In the genomic region with DNA sequence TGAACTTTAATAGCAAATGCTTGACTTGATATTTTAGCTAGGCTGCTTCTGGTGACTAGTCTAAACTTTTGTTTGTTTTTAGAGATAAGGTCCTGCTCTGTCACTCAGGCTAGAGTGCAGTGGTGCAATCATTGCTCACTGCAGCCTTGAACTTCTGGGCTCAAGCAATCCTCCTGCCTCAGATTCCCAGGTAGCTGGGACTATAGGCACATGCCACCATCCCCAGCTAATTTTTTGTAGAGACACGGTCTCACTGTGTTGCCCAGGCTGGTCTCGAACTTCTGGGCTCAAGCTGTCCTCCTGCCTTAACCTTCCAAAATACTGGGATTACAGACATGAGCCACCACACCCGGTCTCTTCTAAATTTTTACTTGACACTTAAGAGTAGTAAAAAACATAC, we compare ENCODE assay signal across 1 cellular context.
TF ChIP-seq lines count a peak whose summit lies in the region.

No MANE protein-coding gene starts in this region.

TF ChIP-seq in HepG2, 621 proteins besides CTCF, POLR2A, EP300 and RAD21 (continued from another document and continues in another):
- TF ChIP-seq, protein P1, sequence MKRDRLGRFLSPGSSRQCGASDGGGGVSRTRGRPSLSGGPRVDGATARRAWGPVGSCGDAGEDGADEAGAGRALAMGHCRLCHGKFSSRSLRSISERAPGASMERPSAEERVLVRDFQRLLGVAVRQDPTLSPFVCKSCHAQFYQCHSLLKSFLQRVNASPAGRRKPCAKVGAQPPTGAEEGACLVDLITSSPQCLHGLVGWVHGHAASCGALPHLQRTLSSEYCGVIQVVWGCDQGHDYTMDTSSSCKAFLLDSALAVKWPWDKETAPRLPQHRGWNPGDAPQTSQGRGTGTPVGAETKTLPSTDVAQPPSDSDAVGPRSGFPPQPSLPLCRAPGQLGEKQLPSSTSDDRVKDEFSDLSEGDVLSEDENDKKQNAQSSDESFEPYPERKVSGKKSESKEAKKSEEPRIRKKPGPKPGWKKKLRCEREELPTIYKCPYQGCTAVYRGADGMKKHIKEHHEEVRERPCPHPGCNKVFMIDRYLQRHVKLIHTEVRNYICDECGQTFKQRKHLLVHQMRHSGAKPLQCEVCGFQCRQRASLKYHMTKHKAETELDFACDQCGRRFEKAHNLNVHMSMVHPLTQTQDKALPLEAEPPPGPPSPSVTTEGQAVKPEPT (CRISPR knock-in tag; IDR thresholded peaks at IDR 0.05; ENCODE audit: low read depth): no peak
- TF ChIP-seq ZNF12 (CRISPR knock-in tag; IDR thresholded peaks at IDR 0.05): 0 out of 2 replicates have a peak, but pooled peaks have one; percentile 47
- TF ChIP-seq, protein P2, sequence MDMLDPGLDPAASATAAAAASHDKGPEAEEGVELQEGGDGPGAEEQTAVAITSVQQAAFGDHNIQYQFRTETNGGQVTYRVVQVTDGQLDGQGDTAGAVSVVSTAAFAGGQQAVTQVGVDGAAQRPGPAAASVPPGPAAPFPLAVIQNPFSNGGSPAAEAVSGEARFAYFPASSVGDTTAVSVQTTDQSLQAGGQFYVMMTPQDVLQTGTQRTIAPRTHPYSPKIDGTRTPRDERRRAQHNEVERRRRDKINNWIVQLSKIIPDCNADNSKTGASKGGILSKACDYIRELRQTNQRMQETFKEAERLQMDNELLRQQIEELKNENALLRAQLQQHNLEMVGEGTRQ (IDR thresholded peaks at IDR 0.05; ENCODE audit: low read depth, low read length): no peak
- TF ChIP-seq, protein P2 (CRISPR knock-in tag; IDR thresholded peaks at IDR 0.05; ENCODE audit: borderline replicate concordance): no peak
- 0 out of 2 replicates have a peak, but pooled peaks have one; percentile 50 for TF ChIP-seq IRF2 (CRISPR knock-in tag; IDR thresholded peaks at IDR 0.05)
- no peak for TF ChIP-seq ZC3H4 (CRISPR knock-in tag; IDR thresholded peaks at IDR 0.05; ENCODE audit: borderline replicate concordance)
- TF ChIP-seq ZNF777 (CRISPR knock-in tag; IDR thresholded peaks at IDR 0.05): no peak
- no peak for TF ChIP-seq ZNF17 (CRISPR knock-in tag; IDR thresholded peaks at IDR 0.05)
- no peak for TF ChIP-seq ZNF687 (CRISPR knock-in tag; IDR thresholded peaks at IDR 0.05)
- TF ChIP-seq ZNF580 (CRISPR knock-in tag; IDR thresholded peaks at IDR 0.05; ENCODE audit: borderline replicate concordance, low read depth): peak; percentile 70
- TF ChIP-seq ZNF136 (CRISPR knock-in tag; IDR thresholded peaks at IDR 0.05; ENCODE audit: low read depth): no peak
- no peak for TF ChIP-seq ZBTB20 (CRISPR knock-in tag; IDR thresholded peaks at IDR 0.05; ENCODE audit: borderline replicate concordance, low read depth)
- no peak for TF ChIP-seq KLF6 (CRISPR knock-in tag; IDR thresholded peaks at IDR 0.05)
- 0 out of 2 replicates have a peak, but pooled peaks have one; percentile 16 for TF ChIP-seq TFDP1 (CRISPR knock-in tag; IDR thresholded peaks at IDR 0.05; ENCODE audit: borderline replicate concordance)
- TF ChIP-seq ZNF607 (CRISPR knock-in tag; IDR thresholded peaks at IDR 0.05; ENCODE audit: borderline replicate concordance): 0 out of 2 replicates have a peak, but pooled peaks have one; percentile 23
- no peak for TF ChIP-seq GATAD1 (CRISPR knock-in tag; IDR thresholded peaks at IDR 0.05)
- TF ChIP-seq SRY (CRISPR knock-in tag; IDR thresholded peaks at IDR 0.05): no peak
- TF ChIP-seq THAP8 (CRISPR knock-in tag; IDR thresholded peaks at IDR 0.05; ENCODE audit: borderline replicate concordance): no peak
- TF ChIP-seq SAP130 (CRISPR knock-in tag; IDR thresholded peaks at IDR 0.05; ENCODE audit: low read depth): peak; percentile 85
- TF ChIP-seq RBFOX2 (IDR thresholded peaks at IDR 0.05; ENCODE audit: low read depth, low read length): no peak
- no peak for TF ChIP-seq ZNF772 (CRISPR knock-in tag; IDR thresholded peaks at IDR 0.05)
- TF ChIP-seq ZNF10 (CRISPR knock-in tag; IDR thresholded peaks at IDR 0.05; ENCODE audit: borderline replicate concordance, low read depth): no peak
- TF ChIP-seq, protein P3, sequence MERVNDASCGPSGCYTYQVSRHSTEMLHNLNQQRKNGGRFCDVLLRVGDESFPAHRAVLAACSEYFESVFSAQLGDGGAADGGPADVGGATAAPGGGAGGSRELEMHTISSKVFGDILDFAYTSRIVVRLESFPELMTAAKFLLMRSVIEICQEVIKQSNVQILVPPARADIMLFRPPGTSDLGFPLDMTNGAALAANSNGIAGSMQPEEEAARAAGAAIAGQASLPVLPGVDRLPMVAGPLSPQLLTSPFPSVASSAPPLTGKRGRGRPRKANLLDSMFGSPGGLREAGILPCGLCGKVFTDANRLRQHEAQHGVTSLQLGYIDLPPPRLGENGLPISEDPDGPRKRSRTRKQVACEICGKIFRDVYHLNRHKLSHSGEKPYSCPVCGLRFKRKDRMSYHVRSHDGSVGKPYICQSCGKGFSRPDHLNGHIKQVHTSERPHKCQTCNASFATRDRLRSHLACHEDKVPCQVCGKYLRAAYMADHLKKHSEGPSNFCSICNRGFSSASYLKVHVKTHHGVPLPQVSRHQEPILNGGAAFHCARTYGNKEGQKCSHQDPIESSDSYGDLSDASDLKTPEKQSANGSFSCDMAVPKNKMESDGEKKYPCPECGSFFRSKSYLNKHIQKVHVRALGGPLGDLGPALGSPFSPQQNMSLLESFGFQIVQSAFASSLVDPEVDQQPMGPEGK (CRISPR knock-in tag; IDR thresholded peaks at IDR 0.05): 0 out of 2 replicates have a peak, but pooled peaks have one; percentile 46
- TF ChIP-seq, protein P4, sequence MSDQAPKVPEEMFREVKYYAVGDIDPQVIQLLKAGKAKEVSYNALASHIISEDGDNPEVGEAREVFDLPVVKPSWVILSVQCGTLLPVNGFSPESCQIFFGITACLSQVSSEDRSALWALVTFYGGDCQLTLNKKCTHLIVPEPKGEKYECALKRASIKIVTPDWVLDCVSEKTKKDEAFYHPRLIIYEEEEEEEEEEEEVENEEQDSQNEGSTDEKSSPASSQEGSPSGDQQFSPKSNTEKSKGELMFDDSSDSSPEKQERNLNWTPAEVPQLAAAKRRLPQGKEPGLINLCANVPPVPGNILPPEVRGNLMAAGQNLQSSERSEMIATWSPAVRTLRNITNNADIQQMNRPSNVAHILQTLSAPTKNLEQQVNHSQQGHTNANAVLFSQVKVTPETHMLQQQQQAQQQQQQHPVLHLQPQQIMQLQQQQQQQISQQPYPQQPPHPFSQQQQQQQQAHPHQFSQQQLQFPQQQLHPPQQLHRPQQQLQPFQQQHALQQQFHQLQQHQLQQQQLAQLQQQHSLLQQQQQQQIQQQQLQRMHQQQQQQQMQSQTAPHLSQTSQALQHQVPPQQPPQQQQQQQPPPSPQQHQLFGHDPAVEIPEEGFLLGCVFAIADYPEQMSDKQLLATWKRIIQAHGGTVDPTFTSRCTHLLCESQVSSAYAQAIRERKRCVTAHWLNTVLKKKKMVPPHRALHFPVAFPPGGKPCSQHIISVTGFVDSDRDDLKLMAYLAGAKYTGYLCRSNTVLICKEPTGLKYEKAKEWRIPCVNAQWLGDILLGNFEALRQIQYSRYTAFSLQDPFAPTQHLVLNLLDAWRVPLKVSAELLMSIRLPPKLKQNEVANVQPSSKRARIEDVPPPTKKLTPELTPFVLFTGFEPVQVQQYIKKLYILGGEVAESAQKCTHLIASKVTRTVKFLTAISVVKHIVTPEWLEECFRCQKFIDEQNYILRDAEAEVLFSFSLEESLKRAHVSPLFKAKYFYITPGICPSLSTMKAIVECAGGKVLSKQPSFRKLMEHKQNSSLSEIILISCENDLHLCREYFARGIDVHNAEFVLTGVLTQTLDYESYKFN (CRISPR knock-in tag; conservative IDR thresholded peaks at IDR 0.05): peak; percentile 84
- TF ChIP-seq GLI4 (CRISPR knock-in tag; IDR thresholded peaks at IDR 0.05; ENCODE audit: borderline replicate concordance): no peak
- TF ChIP-seq ZFP41 (CRISPR knock-in tag; IDR thresholded peaks at IDR 0.05; ENCODE audit: borderline replicate concordance): no peak
- TF ChIP-seq DPF2 (CRISPR knock-in tag; IDR thresholded peaks at IDR 0.05; ENCODE audit: borderline replicate concordance, low read depth): peak; percentile 79
- TF ChIP-seq, protein P5, sequence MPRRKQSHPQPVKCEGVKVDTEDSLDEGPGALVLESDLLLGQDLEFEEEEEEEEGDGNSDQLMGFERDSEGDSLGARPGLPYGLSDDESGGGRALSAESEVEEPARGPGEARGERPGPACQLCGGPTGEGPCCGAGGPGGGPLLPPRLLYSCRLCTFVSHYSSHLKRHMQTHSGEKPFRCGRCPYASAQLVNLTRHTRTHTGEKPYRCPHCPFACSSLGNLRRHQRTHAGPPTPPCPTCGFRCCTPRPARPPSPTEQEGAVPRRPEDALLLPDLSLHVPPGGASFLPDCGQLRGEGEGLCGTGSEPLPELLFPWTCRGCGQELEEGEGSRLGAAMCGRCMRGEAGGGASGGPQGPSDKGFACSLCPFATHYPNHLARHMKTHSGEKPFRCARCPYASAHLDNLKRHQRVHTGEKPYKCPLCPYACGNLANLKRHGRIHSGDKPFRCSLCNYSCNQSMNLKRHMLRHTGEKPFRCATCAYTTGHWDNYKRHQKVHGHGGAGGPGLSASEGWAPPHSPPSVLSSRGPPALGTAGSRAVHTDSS (CRISPR knock-in tag; conservative IDR thresholded peaks at IDR 0.05): no peak
- no peak for TF ChIP-seq MBD4 (IDR thresholded peaks at IDR 0.05; ENCODE audit: borderline replicate concordance, low read length)
- TF ChIP-seq, protein P6, sequence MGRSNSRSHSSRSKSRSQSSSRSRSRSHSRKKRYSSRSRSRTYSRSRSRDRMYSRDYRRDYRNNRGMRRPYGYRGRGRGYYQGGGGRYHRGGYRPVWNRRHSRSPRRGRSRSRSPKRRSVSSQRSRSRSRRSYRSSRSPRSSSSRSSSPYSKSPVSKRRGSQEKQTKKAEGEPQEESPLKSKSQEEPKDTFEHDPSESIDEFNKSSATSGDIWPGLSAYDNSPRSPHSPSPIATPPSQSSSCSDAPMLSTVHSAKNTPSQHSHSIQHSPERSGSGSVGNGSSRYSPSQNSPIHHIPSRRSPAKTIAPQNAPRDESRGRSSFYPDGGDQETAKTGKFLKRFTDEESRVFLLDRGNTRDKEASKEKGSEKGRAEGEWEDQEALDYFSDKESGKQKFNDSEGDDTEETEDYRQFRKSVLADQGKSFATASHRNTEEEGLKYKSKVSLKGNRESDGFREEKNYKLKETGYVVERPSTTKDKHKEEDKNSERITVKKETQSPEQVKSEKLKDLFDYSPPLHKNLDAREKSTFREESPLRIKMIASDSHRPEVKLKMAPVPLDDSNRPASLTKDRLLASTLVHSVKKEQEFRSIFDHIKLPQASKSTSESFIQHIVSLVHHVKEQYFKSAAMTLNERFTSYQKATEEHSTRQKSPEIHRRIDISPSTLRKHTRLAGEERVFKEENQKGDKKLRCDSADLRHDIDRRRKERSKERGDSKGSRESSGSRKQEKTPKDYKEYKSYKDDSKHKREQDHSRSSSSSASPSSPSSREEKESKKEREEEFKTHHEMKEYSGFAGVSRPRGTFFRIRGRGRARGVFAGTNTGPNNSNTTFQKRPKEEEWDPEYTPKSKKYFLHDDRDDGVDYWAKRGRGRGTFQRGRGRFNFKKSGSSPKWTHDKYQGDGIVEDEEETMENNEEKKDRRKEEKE (IDR thresholded peaks at IDR 0.05): no peak
- TF ChIP-seq POGZ (CRISPR knock-in tag; IDR thresholded peaks at IDR 0.05): peak; percentile 82
- TF ChIP-seq, protein P7, sequence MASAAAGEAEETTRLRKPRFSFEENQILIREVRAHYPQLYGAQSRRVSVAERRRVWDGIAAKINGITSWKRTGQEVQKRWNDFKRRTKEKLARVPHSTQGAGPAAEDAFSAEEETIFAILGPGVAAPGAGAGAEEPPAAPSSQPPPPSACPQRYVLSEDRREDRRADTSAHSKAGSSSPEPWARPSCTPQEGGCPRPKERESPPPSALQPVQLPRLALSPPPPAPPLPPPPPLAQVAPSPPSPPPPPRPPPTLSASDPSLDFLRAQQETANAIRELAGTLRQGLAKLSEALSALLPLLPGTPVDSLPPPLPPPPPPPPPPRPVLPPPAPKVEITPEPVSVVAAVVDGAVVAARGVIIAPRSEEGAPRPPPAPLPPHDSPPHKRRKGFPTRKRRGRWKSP (CRISPR knock-in tag; IDR thresholded peaks at IDR 0.05): peak; percentile 58; the same call in 1 of the 2 replicates
